In genomic region chr5:154520861-154521453, GRCh38 we compare ENCODE assay signal across 10 cellular contexts. TPM values are rescaled to one million over a fixed set of nuclear protein-coding genes. Genes with fewer than 3 reads are reported as not detected.
A peak's percentile ranks its signal among the peaks of the same experiment; 100 is the strongest.
DNase-seq lines count a peak whose midpoint lies in the region; ATAC-seq, FAIRE-seq and TF ChIP-seq lines count a peak whose summit lies in the region.
"Had no signal": no experiment of that assay in that cellular context is flagged by ENCODE, and none has a peak within 500 bp of the region (broad histone marks: within the 10 kb centered on the region; RNA-seq: fewer than 3 reads in every experiment).

No MANE protein-coding gene starts in this region.

- H3K9me3 ChIP-seq in HEK293 (ENCODE audit: control insufficient read depth, insufficient read depth, low read depth, low read length), result no peaks in the 10 kb centered on the region
- H3K9me3 ChIP-seq in iPS DF 6.9 (ENCODE audit: control insufficient read depth, insufficient read depth, low read length), result no peaks in the 10 kb centered on the region
- H3K9me3 ChIP-seq in upper lobe of left lung, result no peaks in the 10 kb centered on the region
- H3K9me3 ChIP-seq: neutrophil had no signal

- peaks cover 4% of the 10 kb centered on the region; the same call in 1 of the 2 replicates for H3K4me1 ChIP-seq in HEK293 (ENCODE audit: control insufficient read depth, insufficient read depth, low read length)
- no peaks in the 10 kb centered on the region for H3K4me1 ChIP-seq in iPS DF 6.9 (ENCODE audit: control insufficient read depth, insufficient read depth, low read length)
- H3K4me1 ChIP-seq in upper lobe of left lung, result peaks cover 0 to 9% (median 3%) of the 10 kb centered on the region in 4 donors

- H3K4me3 Mint-ChIP-seq in T-helper 2 cell treated with Interferon-gamma antibody and Interleukin-4, amounts not matched to agents 5 μg/mL and 100 μg/mL, for 36 hours, result no peak overlapping the region

- ATAC-seq in SK-N-SH treated with all-trans-retinoic acid at 6 μM for 48 hours, result peak; percentile 41
- ATAC-seq in upper lobe of left lung (ENCODE audit: low FRiP score in 2 of 2), result peak; percentile 16 to 58
- no peak for ATAC-seq in HG03175 (IDR thresholded peaks at IDR 0.05; ENCODE audit: unreplicated experiment)
- no peak for ATAC-seq in HG03469 (IDR thresholded peaks at IDR 0.05; ENCODE audit: unreplicated experiment)

- H3K9me3 Mint-ChIP-seq in T-helper 2 cell treated with Interferon-gamma antibody and Interleukin-4, amounts not matched to agents 5 μg/mL and 100 μg/mL, for 36 hours, result no peaks in the 10 kb centered on the region

- WGBS in iPS DF 6.9 (ENCODE audit: insufficient coverage, insufficient read length), result no CpG with 5 or more reads among the region's 15 CpGs
- 6 to 7% methylated on average over 12 to 15 of the region's 15 CpGs for WGBS in upper lobe of left lung, 2 donors

- H3K4me3 ChIP-seq in HEK293 (ENCODE audit: low read depth, low read length) (no peak overlapping the region), iPS DF 6.9 (ENCODE audit: low read length) (peak overlapping the region; percentile 15; the same call in 1 of the 2 replicates), upper lobe of left lung (peak overlapping the region in 1 of 4 donors; percentile 23)

- H3K36me3 ChIP-seq in HEK293 (ENCODE audit: control insufficient read depth in 2 of 2, insufficient read depth in 1 of 2, low read length in 2 of 2) (no peaks in the 10 kb centered on the region), iPS DF 6.9 (ENCODE audit: control insufficient read depth, insufficient read depth, low read length) (no peaks in the 10 kb centered on the region), upper lobe of left lung (no peaks in the 10 kb centered on the region)
- H3K36me3 ChIP-seq: neutrophil had no signal

- POLR2A ChIA-PET in HEK293 (lab: Yijun Ruan, JAX), result interaction anchor here (0.6 kb wide), 2 partner anchors 66 to 142 kb away, joined by 3 read pairs; no protein-coding TSS in a partner anchor

- CTCF ChIA-PET in HEK293 (lab: Yijun Ruan, JAX), result interaction anchor here (0.5 to 3.6 kb wide), 47 partner anchors 8 to 1096 kb away, joined by 3 to 29 read pairs (median 5); partner anchors contain the start of gene HAND1

- peak; percentile 48 for DNase-seq in D721Med (ENCODE audit: insufficient read length, low spot score)
- peak; percentile 85 for DNase-seq in iPS DF 6.9 (ENCODE audit: low read depth, low spot score)
- DNase-seq in upper lobe of left lung, result peak in 1 of 2 donors; percentile 33
- DNase-seq in T-helper 2 cell treated with Interferon-gamma antibody and Interleukin-4, amounts not matched to agents 5 μg/mL and 100 μg/mL, for 36 hours (ENCODE audit: low spot score), result no peak

- no peaks in the 10 kb centered on the region for H3K27me3 ChIP-seq in iPS DF 6.9 (ENCODE audit: control insufficient read depth, insufficient read depth, low read length)
- H3K27me3 ChIP-seq in upper lobe of left lung, result peaks cover 0 to 3% (median 0%) of the 10 kb centered on the region in 4 donors

- peaks cover 19% of the 10 kb centered on the region for H3K27me3 Mint-ChIP-seq in T-helper 2 cell treated with Interferon-gamma antibody and Interleukin-4, amounts not matched to agents 5 μg/mL and 100 μg/mL, for 36 hours (ENCODE audit: low read depth)

- H3K27ac ChIP-seq in HEK293 (ENCODE audit: extremely low read depth, low read depth, low read length) (no peak overlapping the region), iPS DF 6.9 (ENCODE audit: low read length) (no peak overlapping the region), upper lobe of left lung (no peak overlapping the region)
- H3K27ac ChIP-seq: neutrophil had no signal

- TF ChIP-seq EP300 in upper lobe of left lung (IDR thresholded peaks at IDR 0.05), result no peak

- no peak overlapping the region for H3K27ac Mint-ChIP-seq in T-helper 2 cell treated with Interferon-gamma antibody and Interleukin-4, amounts not matched to agents 5 μg/mL and 100 μg/mL, for 36 hours

- H3K4me1 Mint-ChIP-seq in T-helper 2 cell treated with Interferon-gamma antibody and Interleukin-4, amounts not matched to agents 5 μg/mL and 100 μg/mL, for 36 hours (ENCODE audit: low read depth), result no peaks in the 10 kb centered on the region

- peak; percentile 62 for TF ChIP-seq CTCF in D721Med (IDR thresholded peaks at IDR 0.05; ENCODE audit: insufficient read depth, missing control alignments)
- peak; percentile 65 for TF ChIP-seq CTCF in HEK293 (tag by site-specific recombination; IDR thresholded peaks at IDR 0.05)
- peak in 5 of 6 experiments; percentile 50 to 68 (median 56) for TF ChIP-seq CTCF in upper lobe of left lung (IDR thresholded peaks at IDR 0.05)

- H3K36me3 Mint-ChIP-seq in T-helper 2 cell treated with Interferon-gamma antibody and Interleukin-4, amounts not matched to agents 5 μg/mL and 100 μg/mL, for 36 hours (ENCODE audit: low read depth), result no peaks in the 10 kb centered on the region

- TF ChIP-seq POLR2A in upper lobe of left lung (IDR thresholded peaks at IDR 0.05), result no peak

- FAIRE-seq in D721Med (lab: Jason Lieb, UNC), result no peak

TF ChIP-seq in HEK293, 187 proteins besides CTCF, POLR2A, EP300 and RAD21 (continues in another document):
- TF ChIP-seq ZNF580 (tag by site-specific recombination; IDR thresholded peaks at IDR 0.05) (no peak), ZNF423 (tag by site-specific recombination; IDR thresholded peaks at IDR 0.05) (peak; percentile 76), PRDM6 (tag by site-specific recombination; IDR thresholded peaks at IDR 0.05) (no peak)

TF ChIP-seq in SK-N-SH treated with all-trans-retinoic acid at 6 μM for 48 hours, 23 proteins besides CTCF, POLR2A, EP300 and RAD21 (continues in another document):
- no peak for TF ChIP-seq ZNF565 (CRISPR knock-in tag; conservative IDR thresholded peaks at IDR 0.05; ENCODE audit: low read depth)
- TF ChIP-seq ZNF8 (CRISPR knock-in tag; IDR thresholded peaks at IDR 0.05), result no peak
- no peak for TF ChIP-seq ZFP3 (CRISPR knock-in tag; IDR thresholded peaks at IDR 0.05)
- no peak for TF ChIP-seq ARNTL (CRISPR knock-in tag; IDR thresholded peaks at IDR 0.05; ENCODE audit: borderline replicate concordance, low read depth)
- no peak for TF ChIP-seq TCF4 (CRISPR knock-in tag; IDR thresholded peaks at IDR 0.05; ENCODE audit: borderline replicate concordance)
- TF ChIP-seq OSR1 (CRISPR knock-in tag; IDR thresholded peaks at IDR 0.05), result no peak
- TF ChIP-seq CSDC2 (CRISPR knock-in tag; IDR thresholded peaks at IDR 0.05), result no peak
- TF ChIP-seq ESRRG (CRISPR knock-in tag; IDR thresholded peaks at IDR 0.05), result no peak
- TF ChIP-seq CREB5 (CRISPR knock-in tag; IDR thresholded peaks at IDR 0.05; ENCODE audit: low read depth), result no peak
- TF ChIP-seq PATZ1 (CRISPR knock-in tag; IDR thresholded peaks at IDR 0.05; ENCODE audit: borderline replicate concordance), result no peak
- TF ChIP-seq POU6F1 (CRISPR knock-in tag; IDR thresholded peaks at IDR 0.05; ENCODE audit: borderline replicate concordance, low read depth), result no peak
- TF ChIP-seq ZNF70 (CRISPR knock-in tag; IDR thresholded peaks at IDR 0.05), result no peak

RNA-seq across cellular contexts. Expression of gene HAND1, which starts 42.9 kb away (rescaled TPM):
- total RNA-seq in upper lobe of left lung, result 1 to 10 TPM in 1 of 6 donors, not detected in 5; 1.7 TPM
- total RNA-seq: T-helper 1 cell treated with Interleukin-12 subunit alpha and Interleukin-12 subunit beta and Interleukin-4 antibody, amounts not matched to agents 30 ng/mL and 1 ng/mL, for 36 hours had no signal

Comparison
In these comparisons a context has a peak if more than half of its experiments do, and no peak if none do; other contexts are left out.
1. ATAC-seq: peak in SK-N-SH treated with all-trans-retinoic acid at 6 μM for 48 hours (single experiment) and upper lobe of left lung (2 of 2); none in HG03175 (single experiment) and HG03469 (single experiment).
2. Peak in every context shown above with its lines, with median percentiles within 50 percentile points of each other: CTCF ChIP-seq.